In the genomic region with DNA sequence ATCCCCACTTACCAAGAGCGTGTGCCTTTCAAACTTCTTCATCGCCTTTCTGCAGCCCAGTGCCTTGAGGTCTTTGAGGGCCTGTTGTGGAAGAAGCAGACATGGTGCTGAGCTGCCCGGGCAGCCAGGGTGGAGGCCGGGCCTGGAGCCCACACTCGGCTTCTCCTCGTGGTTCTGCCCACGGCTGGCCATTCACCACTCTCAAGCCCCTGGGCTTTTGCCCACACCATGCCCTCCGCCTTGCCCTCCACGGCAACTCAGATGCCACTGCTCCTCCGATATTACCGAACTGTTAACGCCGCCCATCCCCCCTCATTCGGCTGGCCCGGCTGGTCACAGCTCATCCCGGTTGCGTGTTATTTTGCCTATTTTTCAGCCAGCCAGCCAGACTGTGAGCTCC, we compare ENCODE assay signal across 4 cellular contexts.
ATAC-seq and TF ChIP-seq lines count a peak whose summit lies in the region.
"Had no signal": no experiment of that assay in that cellular context is flagged by ENCODE, and none has a peak within 500 bp of the region (broad histone marks: within the 10 kb centered on the region; RNA-seq: fewer than 3 reads in every experiment).

No MANE protein-coding gene starts in this region.

- no peaks in the 10 kb centered on the region for H4K20me1 ChIP-seq in OCI-LY1 (ENCODE audit: insufficient read depth, low read length)

- no peak overlapping the region for H3K4me3 ChIP-seq in OCI-LY1 (ENCODE audit: low read depth, low read length, poor library complexity, severe bottlenecking)
- H3K4me3 ChIP-seq in iPS-15b (ENCODE audit: low read depth, low read length), result peak overlapping the region; percentile 26

- H3K36me3 ChIP-seq in OCI-LY1 (ENCODE audit: insufficient read depth, low read length) (no peaks in the 10 kb centered on the region; the same call in 1 of the 2 replicates), iPS-15b (ENCODE audit: control insufficient read depth, insufficient read depth, low read length) (peaks cover 6% of the 10 kb centered on the region)

- H3K9me2 ChIP-seq in OCI-LY1 (ENCODE audit: low read depth, low read length), result no peaks in the 10 kb centered on the region

- H3K27me3 ChIP-seq in OCI-LY1 (ENCODE audit: insufficient read depth, low read length) (no peaks in the 10 kb centered on the region), iPS-15b (ENCODE audit: control insufficient read depth, insufficient read depth, low read length) (peaks cover 2% of the 10 kb centered on the region)

- 0 out of 2 replicates have a peak, but pooled peaks cover 2% of the 10 kb centered on the region for H3F3A ChIP-seq in OCI-LY1 (ENCODE audit: insufficient read depth, low read length)

- no peak overlapping the region for H2AFZ ChIP-seq in OCI-LY1 (ENCODE audit: low read length)

- H3K4me2 ChIP-seq in OCI-LY1 (ENCODE audit: low read length), result peak overlapping the region; percentile 38; the same call in 1 of the 2 replicates

- H3K27ac ChIP-seq in OCI-LY1 (ENCODE audit: low read depth, low read length, poor library complexity, severe bottlenecking), result no peak overlapping the region
- H3K27ac ChIP-seq: dorsolateral prefrontal cortex had no signal

- H3K9me3 ChIP-seq in OCI-LY1 (ENCODE audit: low read length) (no peaks in the 10 kb centered on the region), iPS-15b (ENCODE audit: control insufficient read depth, insufficient read depth, low read length) (no peaks in the 10 kb centered on the region)

- peaks cover 40% of the 10 kb centered on the region for H3K4me1 ChIP-seq in OCI-LY1 (ENCODE audit: insufficient read depth, low read length, severe bottlenecking)
- H3K4me1 ChIP-seq in iPS-15b (ENCODE audit: control insufficient read depth, insufficient read depth, low read length), result no peaks in the 10 kb centered on the region

- H3K9ac ChIP-seq in OCI-LY1 (ENCODE audit: low read length), result peak overlapping the region; percentile 25; the same call in 1 of the 2 replicates
- H3K9ac ChIP-seq in iPS-15b (ENCODE audit: low read depth, low read length), result no peak overlapping the region

- H3K79me2 ChIP-seq in OCI-LY1 (ENCODE audit: insufficient read depth, low read length), result no peaks in the 10 kb centered on the region

- TF ChIP-seq CTCF in OCI-LY1 (IDR thresholded peaks at IDR 0.05; ENCODE audit: low read length), result no peak

- ATAC-seq in HG03439 (IDR thresholded peaks at IDR 0.05; ENCODE audit: unreplicated experiment), result no peak
